Comparison of ENCODE assay signal across 8 cellular contexts in genomic region chr22:47091241-47091691, GRCh38.
DNase-seq lines count a peak whose midpoint lies in the region; ATAC-seq and TF ChIP-seq lines count a peak whose summit lies in the region.

No MANE protein-coding gene starts in this region.

- H2BK5ac ChIP-seq in trophoblast cell (ENCODE audit: low read depth, low read length, poor library complexity) = no peak overlapping the region

- H3K18ac ChIP-seq in trophoblast cell (ENCODE audit: low read length) = no peak overlapping the region

- no peaks in the 10 kb centered on the region for H3K9me3 ChIP-seq in CD8-positive, alpha-beta memory T cell (ENCODE audit: low read length)
- H3K9me3 ChIP-seq in esophagus squamous epithelium (no peaks in the 10 kb centered on the region), trophoblast cell (ENCODE audit: insufficient read depth, low read depth, low read length) (peaks cover 13% of the 10 kb centered on the region)

- no peak for TF ChIP-seq CTCF in esophagus squamous epithelium (IDR thresholded peaks at IDR 0.05)

- no peak overlapping the region for H4K91ac ChIP-seq in trophoblast cell (ENCODE audit: low read depth, low read length)

- peaks cover 0 to 3% of the 10 kb centered on the region in 2 donors for H3K27me3 Mint-ChIP-seq in CD8-positive, alpha-beta memory T cell

- no peaks in the 10 kb centered on the region for H3K27me3 ChIP-seq in CD8-positive, alpha-beta memory T cell (ENCODE audit: insufficient read depth, low read length, poor library complexity, severe bottlenecking)
- H3K27me3 ChIP-seq in esophagus squamous epithelium (no peaks in the 10 kb centered on the region), trophoblast cell (ENCODE audit: insufficient read depth, low read length) (no peaks in the 10 kb centered on the region)

- no peak for ATAC-seq in GM18868 (IDR thresholded peaks at IDR 0.05; ENCODE audit: unreplicated experiment)

- peaks cover 50 to 75% (median 70%) of the 10 kb centered on the region in 3 donors for H3K4me1 Mint-ChIP-seq in CD8-positive, alpha-beta memory T cell

- peak in 3 of 5 donors; percentile 1 to 66 (median 40) for DNase-seq in CD8-positive, alpha-beta memory T cell
- DNase-seq in NCI-H69 (lab: John Stamatoyannopoulos, UW) (peak; percentile 43), esophagus squamous epithelium (lab: John Stamatoyannopoulos, UW) (no peak), trophoblast cell (peak in 1 of 2 donors; percentile 31), inferior parietal cortex (ENCODE audit: extremely low spot score) (no peak), amniotic stem cell (lab: John Stamatoyannopoulos, UW) (no peak), posterior vena cava (ENCODE audit: low spot score) (no peak)

- no peak overlapping the region for H4K8ac ChIP-seq in trophoblast cell (ENCODE audit: low read depth, low read length)

- no peaks in the 10 kb centered on the region for H3K79me2 ChIP-seq in trophoblast cell (ENCODE audit: control insufficient read depth, insufficient read depth, low read length, poor library complexity)

- peak overlapping the region; percentile 45 to 82 (median 75) for H3K4me3 Mint-ChIP-seq in CD8-positive, alpha-beta memory T cell

- peaks cover 0 to 9% (median 0%) of the 10 kb centered on the region in 5 donors for H3K9me3 Mint-ChIP-seq in CD8-positive, alpha-beta memory T cell

- no peaks in the 10 kb centered on the region for H3K79me1 ChIP-seq in trophoblast cell (ENCODE audit: low read length)

- H2AFZ ChIP-seq in trophoblast cell (ENCODE audit: insufficient read depth, low read length, poor library complexity) = no peak overlapping the region

- H3K36me3 ChIP-seq in CD8-positive, alpha-beta memory T cell (ENCODE audit: insufficient read depth, low read length) = no peaks in the 10 kb centered on the region
- H3K36me3 ChIP-seq in esophagus squamous epithelium = no peaks in the 10 kb centered on the region
- peaks cover 0 to 2% of the 10 kb centered on the region in 2 experiments for H3K36me3 ChIP-seq in trophoblast cell (ENCODE audit: control insufficient read depth in 1 of 2, insufficient read depth in 2 of 2, low read length in 2 of 2)

- WGBS in esophagus squamous epithelium, 2 donors = 17 to 51% methylated on average over 7 to 17 of the region's 21 CpGs
- WGBS in trophoblast cell (ENCODE audit: extremely low coverage, insufficient coverage, insufficient read length) = no CpG with 5 or more reads among the region's 21 CpGs

- no peak overlapping the region for H2BK120ac ChIP-seq in trophoblast cell (ENCODE audit: insufficient read depth, low read length, poor library complexity)

- H3K27ac ChIP-seq in CD8-positive, alpha-beta memory T cell (ENCODE audit: low read depth, low read length) = no peak overlapping the region
- H3K27ac ChIP-seq in esophagus squamous epithelium (peak overlapping the region in 3 of 4 donors; percentile 9 to 56 (median 44)), trophoblast cell (ENCODE audit: low read depth, low read length) (no peak overlapping the region)

- H3K36me3 Mint-ChIP-seq in CD8-positive, alpha-beta memory T cell = peaks cover 5 to 17% (median 13%) of the 10 kb centered on the region in 3 donors

- intact Hi-C loops in esophagus squamous epithelium (cut with DNase I) (no loop called here), posterior vena cava (cut with DNase I) (no loop called here)

- TF ChIP-seq POLR2A in esophagus squamous epithelium (IDR thresholded peaks at IDR 0.05) = no peak

- H3K4ac ChIP-seq in trophoblast cell (ENCODE audit: low read depth, low read length) = no peak overlapping the region

- no peak overlapping the region for H3K14ac ChIP-seq in trophoblast cell (ENCODE audit: low read length)

- H3K27ac Mint-ChIP-seq in CD8-positive, alpha-beta memory T cell = peak overlapping the region; percentile 26 to 93 (median 76)

- peaks cover 5% of the 10 kb centered on the region for H3K4me1 ChIP-seq in CD8-positive, alpha-beta memory T cell (ENCODE audit: insufficient read depth, low read length)
- H3K4me1 ChIP-seq in esophagus squamous epithelium = peaks cover 0 to 46% (median 0%) of the 10 kb centered on the region in 3 donors
- H3K4me1 ChIP-seq in trophoblast cell (ENCODE audit: control insufficient read depth in 1 of 2, insufficient read depth in 2 of 2, low read length in 2 of 2) = no peaks in the 10 kb centered on the region

- no peak overlapping the region for H3K9ac ChIP-seq in trophoblast cell (ENCODE audit: low read length)

- peak overlapping the region; percentile 68 for H3K4me2 ChIP-seq in trophoblast cell (ENCODE audit: low read length)

- no peak overlapping the region for H4K12ac ChIP-seq in trophoblast cell (ENCODE audit: low read depth, low read length)

- no peak overlapping the region for H2BK12ac ChIP-seq in trophoblast cell (ENCODE audit: low read length)

- no peak overlapping the region for H3K23ac ChIP-seq in trophoblast cell (ENCODE audit: low read length)

- H3K4me3 ChIP-seq in CD8-positive, alpha-beta memory T cell (ENCODE audit: low read length) = peak overlapping the region; percentile 8
- H3K4me3 ChIP-seq in esophagus squamous epithelium (peak overlapping the region; percentile 9 to 61 (median 41)), trophoblast cell (ENCODE audit: low read depth, low read length) (no peak overlapping the region)

- POLR2A ChIA-PET in CD8-positive, alpha-beta memory T cell (lab: Charles Lee) = no interaction called here

- no peak overlapping the region for H2AK5ac ChIP-seq in trophoblast cell (ENCODE audit: low read length)

- CTCF ChIA-PET in CD8-positive, alpha-beta memory T cell (lab: Charles Lee) = no interaction called here

Comparison
In these comparisons a context has a peak if more than half of its experiments do, and no peak if none do; other contexts are left out.
1. DNase-seq: peak in CD8-positive, alpha-beta memory T cell (3 of 5) and NCI-H69 (single experiment); none in esophagus squamous epithelium (single experiment), inferior parietal cortex (single experiment), amniotic stem cell (single experiment) and posterior vena cava (single experiment).
2. H3K27ac ChIP-seq: peak in esophagus squamous epithelium (3 of 4); none in CD8-positive, alpha-beta memory T cell (single experiment) and trophoblast cell (single experiment).